Comparison of ENCODE assay signal across 12 cellular contexts in the genomic region with DNA sequence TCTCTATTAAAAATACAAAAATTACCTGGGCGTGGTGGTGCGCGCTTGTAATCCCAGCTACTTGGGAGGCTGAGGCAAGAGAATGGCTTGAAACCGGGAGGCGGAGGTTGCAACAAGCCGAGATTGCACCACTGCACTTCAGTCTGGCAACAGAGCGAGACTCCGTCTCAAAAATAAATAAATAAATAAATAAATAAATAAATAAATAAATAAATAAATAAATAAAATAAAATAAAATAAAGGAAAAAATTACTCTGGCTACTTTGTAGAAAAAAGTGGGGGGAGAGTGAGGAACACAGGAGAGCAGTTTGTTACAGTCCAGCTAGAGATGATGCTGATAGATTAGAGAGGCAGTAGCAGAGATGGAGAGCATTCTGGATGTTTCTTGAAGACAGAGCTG. TPM values are rescaled to one million over a fixed set of nuclear protein-coding genes. Genes with fewer than 3 reads are reported as not detected.
DNase-seq lines count a peak whose midpoint lies in the region; ATAC-seq and TF ChIP-seq lines count a peak whose summit lies in the region.
"Not testable (repeated sequence)": the region's sequence is repeated elsewhere in the genome, so short reads cannot be mapped to it uniquely, and the experiment has no call there.
"Had no signal": no experiment of that assay in that cellular context is flagged by ENCODE, and none has a peak within 500 bp of the region (broad histone marks: within the 10 kb centered on the region; RNA-seq: fewer than 3 reads in every experiment).

No MANE protein-coding gene starts in this region.

- H3K27ac ChIP-seq in 22Rv1 (peak overlapping the region; percentile 86), PC-9 (peak overlapping the region; percentile 88), epithelial cell of prostate (peak overlapping the region; percentile 90), mucosa of rectum (ENCODE audit: low read depth in 2 of 2, low read length in 2 of 2) (peak overlapping the region; percentile 76 to 92), gastrocnemius medialis (peak overlapping the region; percentile 80 to 93 (median 89))
- not testable (repeated sequence) for H3K27ac ChIP-seq in CD4-positive, alpha-beta T cell (ENCODE audit: low read depth, low read length)

- not testable (repeated sequence) for H3K27me3 Mint-ChIP-seq in CD4-positive, alpha-beta T cell; WTC11 (ENCODE audit: low read depth)

- H3K4me3 Mint-ChIP-seq in CD4-positive, alpha-beta T cell: peak overlapping the region; percentile 14
- not testable (repeated sequence) for H3K4me3 Mint-ChIP-seq in WTC11

- peaks cover 49% of the 10 kb centered on the region for H3K4me1 ChIP-seq in PC-9 (replicated peaks; ENCODE audit: insufficient read depth)
- H3K4me1 ChIP-seq in mucosa of rectum (ENCODE audit: control insufficient read depth in 2 of 2, insufficient read depth in 2 of 2, low read length in 2 of 2): peaks cover 23 to 26% of the 10 kb centered on the region in 2 donors
- H3K4me1 ChIP-seq in gastrocnemius medialis: peaks cover 33 to 38% of the 10 kb centered on the region in 2 donors

- peaks cover 32% of the 10 kb centered on the region for H3K79me2 ChIP-seq in PC-9 (ENCODE audit: low read depth)

- peak overlapping the region; percentile 6 for H3K27ac Mint-ChIP-seq in CD4-positive, alpha-beta T cell
- H3K27ac Mint-ChIP-seq in WTC11: not testable (repeated sequence)

- not testable (repeated sequence) for DNase-seq in CD4-positive, alpha-beta T cell; PC-9; WTC11 (ENCODE audit: low spot score); epithelial cell of prostate (ENCODE audit: low read depth, low spot score); gastrocnemius medialis

- H3K4me2 ChIP-seq in PC-9: peak overlapping the region; percentile 84; the same call in 1 of the 2 replicates

- CTCF ChIA-PET in CD4-positive, alpha-beta T cell (lab: Charles Lee): not testable (repeated sequence)
- CTCF ChIA-PET in PC-9 (lab: Charles Lee) (interaction anchor here (0.5 to 0.6 kb wide), 2 partner anchors 113 to 971 kb away, joined by 3 to 6 read pairs; no protein-coding TSS in a partner anchor), WTC11 (lab: Charles Lee) (interaction anchor here (1.4 kb wide), 1 partner anchor 273 kb away, joined by 4 read pairs; no protein-coding TSS in a partner anchor)

- in situ Hi-C loops in gastrocnemius medialis (cut with MboI; ENCODE audit: low sequenced_read_pairs in 4 of 4): loop anchor here in 1 of 4 donors (10.0 kb wide), 1 partner anchor 186 kb away; a partner anchor contains a TSS

- not testable (repeated sequence) for TF ChIP-seq CTCF in 22Rv1 (IDR thresholded peaks at IDR 0.05); CD4-positive, alpha-beta T cell (IDR thresholded peaks at IDR 0.05); PC-9 (conservative IDR thresholded peaks at IDR 0.05); WTC11 (IDR thresholded peaks at IDR 0.05); gastrocnemius medialis (IDR thresholded peaks at IDR 0.05 in 4 of 5, conservative IDR thresholded peaks at IDR 0.05 in 1 of 5)

- H3K27me3 ChIP-seq in CD4-positive, alpha-beta T cell (ENCODE audit: control insufficient read depth, insufficient read depth, low read length); PC-9 (ENCODE audit: insufficient read depth, low read depth); mucosa of rectum (ENCODE audit: control insufficient read depth in 2 of 2, insufficient read depth in 2 of 2, low read length in 2 of 2); gastrocnemius medialis: not testable (repeated sequence)

- peaks cover 43% of the 10 kb centered on the region for H3K4me1 Mint-ChIP-seq in CD4-positive, alpha-beta T cell (ENCODE audit: low read depth)
- peaks cover 28% of the 10 kb centered on the region for H3K4me1 Mint-ChIP-seq in WTC11

- peaks cover 23% of the 10 kb centered on the region for H4K20me1 ChIP-seq in PC-9 (ENCODE audit: insufficient read depth)

- BruUV-seq in PC-9 (replicated peaks; lab: Mats Ljungman, UMichigan): not testable (repeated sequence)

- not testable (repeated sequence) for H3K9me3 Mint-ChIP-seq in CD4-positive, alpha-beta T cell; WTC11

- H3K4me3 ChIP-seq in PC-9; mucosa of rectum (ENCODE audit: low read length in 2 of 2); gastrocnemius medialis: not testable (repeated sequence)

- not testable (repeated sequence) for ATAC-seq in CD4-positive, alpha-beta T cell (ENCODE audit: poor library complexity); WTC11; gastrocnemius medialis

- peaks cover 35% of the 10 kb centered on the region for H3K36me3 Mint-ChIP-seq in CD4-positive, alpha-beta T cell (ENCODE audit: low read depth)
- H3K36me3 Mint-ChIP-seq in WTC11: peaks cover 11% of the 10 kb centered on the region

- H3K9ac ChIP-seq in mucosa of rectum (ENCODE audit: low read depth in 1 of 2, low read length in 2 of 2): not testable (repeated sequence)

- H3F3A ChIP-seq in PC-9 (ENCODE audit: insufficient read depth, low read depth): peaks cover 20% of the 10 kb centered on the region

- not testable (repeated sequence) for TF ChIP-seq POLR2A in gastrocnemius medialis (IDR thresholded peaks at IDR 0.05)

- POLR2A ChIA-PET in CD4-positive, alpha-beta T cell (lab: Charles Lee): interaction anchor here (2.8 kb wide), 1 partner anchor 104 kb away, joined by 13 read pairs; the partner anchor contains the start of gene MOB3C
- POLR2A ChIA-PET in PC-9 (lab: Charles Lee; ENCODE audit: unreplicated experiment): interaction anchor here (0.6 to 0.7 kb wide), 4 partner anchors 48 to 200 kb away, joined by 3 to 5 read pairs (median 4); partner anchors contain the start of gene MKNK1
- POLR2A ChIA-PET in WTC11 (lab: Charles Lee): interaction anchor here (2.3 kb wide), 1 partner anchor 52 kb away, joined by 9 read pairs; the partner anchor contains the start of gene ATPAF1

- not testable (repeated sequence) for H2AFZ ChIP-seq in PC-9

- not testable (repeated sequence) for H3K36me3 ChIP-seq in PC-9 (ENCODE audit: low read depth); mucosa of rectum (ENCODE audit: control insufficient read depth in 2 of 2, insufficient read depth in 2 of 2, low read length in 2 of 2); gastrocnemius medialis

- intact Hi-C loops in CD4-positive, alpha-beta T cell (cut with DNase I, micrococcal nuclease): loop anchor here in 1 of 2 experiments (10.0 kb wide), 1 partner anchor 714 kb away; the partner anchor contains the start of gene FOXD2
- intact Hi-C loops in PC-9 (cut with micrococcal nuclease; ENCODE audit: unreplicated experiment); gastrocnemius medialis (cut with DNase I; ENCODE audit: low total_unique reads): not testable (repeated sequence)

- not testable (repeated sequence) for H3K9me3 ChIP-seq in CD4-positive, alpha-beta T cell (ENCODE audit: control insufficient read depth, low read length); PC-9 (ENCODE audit: insufficient read depth, low read depth); mucosa of rectum (ENCODE audit: control insufficient read depth in 2 of 2, low read length in 2 of 2); gastrocnemius medialis

- not testable (repeated sequence) for H3K9me2 ChIP-seq in PC-9 (ENCODE audit: insufficient read depth)

TF ChIP-seq in WTC11, 78 proteins besides CTCF, POLR2A, EP300 and RAD21:
- TF ChIP-seq HMGA2 (CRISPR knock-in tag; IDR thresholded peaks at IDR 0.05): peak; percentile 78; the same call in 1 of the 2 replicates

RNA-seq across cellular contexts. Expression of gene EFCAB14, which starts 1.4 kb away (rescaled TPM):
- total RNA-seq in CD4-positive, alpha-beta T cell: 10 to 100 TPM; 36.8 to 38.3 TPM
- 71.1 and 95.4 TPM in 2 replicates for total RNA-seq in PC-9 (2021)
- total RNA-seq in WTC11 (2021): 38.4 to 46.2 TPM (median 39.1 TPM) in 3 replicates
- total RNA-seq in gastrocnemius medialis: 10 to 100 TPM; 59.5 to 70.2 (median 62.8) TPM

RNA-seq across cellular contexts. Expression of gene TEX38, which starts 48.7 kb away (rescaled TPM):
- not detected for total RNA-seq in CD4-positive, alpha-beta T cell
- total RNA-seq in PC-9 (2021): 0.45 TPM in 1 of 2 replicates, not detected in the other
- 0.17 to 0.21 TPM (median 0.18 TPM) in 3 replicates for total RNA-seq in WTC11 (2021)
- not detected for total RNA-seq in gastrocnemius medialis
- total RNA-seq: A673; Calu3; CD8-positive, alpha-beta T cell; H7; IMR-90 had no signal

RNA-seq across cellular contexts. Expression of gene ATPAF1, which starts 52.2 kb away (rescaled TPM):
- 10 to 100 TPM; 10.1 to 12.4 TPM for total RNA-seq in CD4-positive, alpha-beta T cell
- total RNA-seq in PC-9 (2021) (47.0 and 50.3 TPM in 2 replicates), WTC11 (2021) (35.7 to 45.5 TPM (median 44.5 TPM) in 3 replicates), gastrocnemius medialis (100 to 1,000 TPM in 3 of 4 donors, 10 to 100 TPM in 1; 76.6 to 173 (median 135) TPM)
